In genomic region chr1:178458203-178458602, GRCh38 we compare ENCODE assay signal across 21 cellular contexts. TPM values are rescaled to one million over a fixed set of nuclear protein-coding genes. Genes with fewer than 3 reads are reported as not detected.
"Had no signal": no experiment of that assay in that cellular context is flagged by ENCODE, and none has a peak within 500 bp of the region (broad histone marks: within the 10 kb centered on the region; RNA-seq: fewer than 3 reads in every experiment).

No MANE protein-coding gene starts in this region.

- H3K9me3 ChIP-seq: SK-N-SH had no signal

- ATAC-seq: HepG2 had no signal

- H3K9ac ChIP-seq: KMS-11, SK-N-SH had no signal

- H3K4me2 ChIP-seq: KMS-11, SK-N-SH had no signal

- H3K9me2 ChIP-seq: SK-N-SH had no signal

- DNase-seq: IMR-90, MV-4-11, NCI-H1048, NCI-H1105, NCI-H1436, NCI-H2029, NCI-H2081 treated with DMSO at 0.1 percent for 48 hours, NCI-H2171 treated with DMSO at 0.1 percent for 48 hours, NCI-H345, NCI-H446 treated with DMSO at 0.1 percent for 48 hours, NCI-H526, RPMI8226, SHP77, SK-N-SH, SW 1271 had no signal

- H3K27ac ChIP-seq: KMS-11 had no signal

RNA-seq across cellular contexts. Expression of gene CLEC20A, which starts 38.6 kb away (rescaled TPM):
- total RNA-seq: HepG2, HT1080, IMR-90, LHCN-M2, MCF 10A, SK-MEL-5 had no signal
- polyA plus RNA-seq: HepG2, IMR-90, SK-N-SH had no signal

RNA-seq across cellular contexts. Expression of gene TEX35, which starts 54.7 kb away (rescaled TPM):
- total RNA-seq: HepG2, HT1080, IMR-90, MCF 10A, SK-MEL-5 had no signal
- polyA plus RNA-seq: HepG2 had no signal
